Comparison of ENCODE assay signal across 20 cellular contexts in genomic region chr9:132949709-132950108, GRCh38. TPM values are rescaled to one million over a fixed set of nuclear protein-coding genes. Genes with fewer than 3 reads are reported as not detected.
A peak's percentile ranks its signal among the peaks of the same experiment; 100 is the strongest.
DNase-seq lines count a peak whose midpoint lies in the region; ATAC-seq and TF ChIP-seq lines count a peak whose summit lies in the region.
"Had no signal": no experiment of that assay in that cellular context is flagged by ENCODE, and none has a peak within 500 bp of the region (broad histone marks: within the 10 kb centered on the region; RNA-seq: fewer than 3 reads in every experiment).

No MANE protein-coding gene starts in this region.

- H3K27me3 Mint-ChIP-seq in WTC11 (ENCODE audit: low read depth) (no peaks in the 10 kb centered on the region), neural crest cell (ENCODE audit: low read depth) (no peaks in the 10 kb centered on the region)
- peaks cover 18% of the 10 kb centered on the region for H3K27me3 Mint-ChIP-seq in activated naive CD4-positive, alpha-beta T cell treated with anti-CD3 and anti-CD28 coated beads, Interleukin-2, amount 10 ng/mL, durations not matched to agents 7 days and 5 days

- TF ChIP-seq CTCF in IMR-90 (conservative IDR thresholded peaks at IDR 0.05; ENCODE audit: low read depth, low read length) (no peak), WTC11 (IDR thresholded peaks at IDR 0.05) (no peak), neural crest cell (conservative IDR thresholded peaks at IDR 0.05) (no peak), omental fat pad (IDR thresholded peaks at IDR 0.05) (no peak)

- H3K9me3 Mint-ChIP-seq in WTC11 (no peaks in the 10 kb centered on the region), neural crest cell (no peaks in the 10 kb centered on the region)
- no peaks in the 10 kb centered on the region for H3K9me3 Mint-ChIP-seq in activated naive CD4-positive, alpha-beta T cell treated with anti-CD3 and anti-CD28 coated beads, Interleukin-2, amount 10 ng/mL, durations not matched to agents 7 days and 5 days
- H3K9me3 Mint-ChIP-seq: CD8-positive, alpha-beta T cell had no signal

- H4K20me1 ChIP-seq in IMR-90 (ENCODE audit: insufficient read depth, low read length) = no peaks in the 10 kb centered on the region
- H4K20me1 ChIP-seq: BLaER1 had no signal

- H3K36me3 ChIP-seq in IMR-90 (ENCODE audit: control insufficient read depth, insufficient read depth, low read length) = no peaks in the 10 kb centered on the region
- H3K36me3 ChIP-seq: BLaER1, HAP-1 had no signal

- H3K79me1 ChIP-seq in IMR-90 (ENCODE audit: low read depth in 1 of 2, low read length in 2 of 2) = peaks cover 0 to 11% of the 10 kb centered on the region in 2 experiments; a peak in 2 of 4 replicates

- ATAC-seq in IMR-90 (ENCODE audit: low read depth) = no peak
- ATAC-seq in WTC11 = no peak
- ATAC-seq in omental fat pad (ENCODE audit: low FRiP score) = no peak
- no peak for ATAC-seq in GM19395 (IDR thresholded peaks at IDR 0.05; ENCODE audit: unreplicated experiment)
- ATAC-seq: CD8-positive, alpha-beta T cell had no signal

- H3K27me3 ChIP-seq in IMR-90 (ENCODE audit: control insufficient read depth, insufficient read depth, low read length) = no peaks in the 10 kb centered on the region
- H3K27me3 ChIP-seq: BLaER1 had no signal

- BruUV-seq in IMR-90 (replicated peaks; lab: Mats Ljungman, UMichigan) = no TSS peak

- H2AFZ ChIP-seq in IMR-90 (replicated peaks; ENCODE audit: low read length, poor library complexity) = no peak overlapping the region

- H4K91ac ChIP-seq in IMR-90 (ENCODE audit: insufficient read depth, low read depth, low read length) = no peak overlapping the region

- H3K18ac ChIP-seq in IMR-90 (ENCODE audit: low read depth, low read length) = no peak overlapping the region

- H4K5ac ChIP-seq in IMR-90 (ENCODE audit: low read depth, low read length) = no peak overlapping the region

- no CpG with 5 or more reads among the region's 4 CpGs for WGBS in IMR-90 (ENCODE audit: extremely low coverage in 2 of 2, insufficient read length in 1 of 2), 2 experiments

- no peak overlapping the region for H2BK5ac ChIP-seq in IMR-90 (ENCODE audit: low read depth, low read length, poor library complexity, severe bottlenecking)

- no peak overlapping the region for H3K27ac ChIP-seq in IMR-90 (ENCODE audit: insufficient read depth, low read length)
- H3K27ac ChIP-seq: BLaER1, C4-2B had no signal

- POLR2A ChIA-PET in IMR-90 (lab: Charles Lee; ENCODE audit: unreplicated experiment) = no interaction called here
- POLR2A ChIA-PET in WTC11 (lab: Charles Lee) = no interaction called here

- H3K36me3 Mint-ChIP-seq in WTC11 (no peaks in the 10 kb centered on the region), neural crest cell (ENCODE audit: low read depth) (no peaks in the 10 kb centered on the region)
- no peaks in the 10 kb centered on the region for H3K36me3 Mint-ChIP-seq in activated naive CD4-positive, alpha-beta T cell treated with anti-CD3 and anti-CD28 coated beads, Interleukin-2, amount 10 ng/mL, durations not matched to agents 7 days and 5 days
- H3K36me3 Mint-ChIP-seq: CD4-positive, CD25-positive, alpha-beta regulatory T cell; CD8-positive, alpha-beta T cell had no signal

- H3K27ac Mint-ChIP-seq in WTC11 = no peak overlapping the region
- H3K27ac Mint-ChIP-seq in neural crest cell (ENCODE audit: unreplicated experiment) = no peak overlapping the region
- H3K27ac Mint-ChIP-seq in activated naive CD4-positive, alpha-beta T cell treated with anti-CD3 and anti-CD28 coated beads, Interleukin-2, amount 10 ng/mL, durations not matched to agents 7 days and 5 days = no peak overlapping the region
- H3K27ac Mint-ChIP-seq: B cell; CD8-positive, alpha-beta T cell had no signal

- CTCF ChIA-PET in IMR-90 (lab: Yijun Ruan, JAX) = no interaction called here
- CTCF ChIA-PET in WTC11 (lab: Charles Lee) = no interaction called here
- CTCF ChIA-PET in activated naive CD4-positive, alpha-beta T cell treated with anti-CD3 and anti-CD28 coated beads, Interleukin-2, amount 10 ng/mL, durations not matched to agents 7 days and 5 days (lab: Charles Lee) = no interaction called here

- H3K9ac ChIP-seq in IMR-90 (ENCODE audit: low read depth, low read length) = no peak overlapping the region
- H3K9ac ChIP-seq: BLaER1 had no signal

- H3K4me1 Mint-ChIP-seq in WTC11 = peaks cover 20% of the 10 kb centered on the region
- peaks cover 10% of the 10 kb centered on the region for H3K4me1 Mint-ChIP-seq in neural crest cell
- H3K4me1 Mint-ChIP-seq in activated naive CD4-positive, alpha-beta T cell treated with anti-CD3 and anti-CD28 coated beads, Interleukin-2, amount 10 ng/mL, durations not matched to agents 7 days and 5 days = peaks cover 11% of the 10 kb centered on the region

- no peak overlapping the region for H2BK120ac ChIP-seq in IMR-90 (ENCODE audit: low read depth, low read length)

- DNase-seq in IMR-90 (no peak), WTC11 (ENCODE audit: low spot score) (no peak), cerebellar cortex (ENCODE audit: low spot score) (peak; percentile 13), neural crest cell (ENCODE audit: low read depth, low spot score) (no peak), omental fat pad (ENCODE audit: low spot score) (no peak)
- DNase-seq in activated naive CD4-positive, alpha-beta T cell treated with anti-CD3 and anti-CD28 coated beads, Interleukin-2, amount 10 ng/mL, durations not matched to agents 7 days and 5 days = no peak
- DNase-seq: Caco-2; CD4-positive, CD25-positive, alpha-beta regulatory T cell; CD8-positive, alpha-beta T cell; DMS153; DMS79 treated with DMSO at 0.1 percent for 48 hours; GF-D8; GOT3 had no signal

- no peak for TF ChIP-seq POLR2A in IMR-90 (IDR thresholded peaks at IDR 0.05; ENCODE audit: low read depth, low read length)

- dilution Hi-C loops in IMR-90 (cut with HindIII; ENCODE audit: low sequenced_read_pairs, unreplicated experiment) = no loop called here

- H3K14ac ChIP-seq in IMR-90 (replicated peaks; ENCODE audit: low read depth, low read length) = no peak overlapping the region

- intact Hi-C loops in IMR-90 (cut with micrococcal nuclease) = no loop called here

- H3K9me3 ChIP-seq in IMR-90 (ENCODE audit: control insufficient read depth, insufficient read depth, low read length) = 0 out of 2 replicates have a peak, but pooled peaks cover 3% of the 10 kb centered on the region
- H3K9me3 ChIP-seq: HAP-1 had no signal

- H3K4me2 ChIP-seq in IMR-90 (ENCODE audit: low read depth, low read length) = no peak overlapping the region
- H3K4me2 ChIP-seq: BLaER1 had no signal

- H2BK15ac ChIP-seq in IMR-90 (ENCODE audit: low read depth, low read length) = no peak overlapping the region

- H4K8ac ChIP-seq in IMR-90 (ENCODE audit: low read depth in 2 of 2, low read length in 2 of 2) = no peak overlapping the region

- no peak overlapping the region for H3K56ac ChIP-seq in IMR-90 (ENCODE audit: extremely low read depth, insufficient read depth, low read length)

- no peak overlapping the region for H3K23ac ChIP-seq in IMR-90 (ENCODE audit: low read depth, low read length)

- no peak for TF ChIP-seq RAD21 in IMR-90 (IDR thresholded peaks at IDR 0.05; ENCODE audit: low read length)

- no peak overlapping the region for H3K4me3 ChIP-seq in IMR-90 (ENCODE audit: insufficient read depth, low read depth, low read length)
- H3K4me3 ChIP-seq: BLaER1, HAP-1 had no signal

- peaks cover 17% of the 10 kb centered on the region for H3K9me1 ChIP-seq in IMR-90 (ENCODE audit: insufficient read depth, low read length)

- H3K4ac ChIP-seq in IMR-90 (ENCODE audit: low read depth, low read length) = no peak overlapping the region

- H2AK5ac ChIP-seq in IMR-90 (ENCODE audit: low read depth, low read length) = no peak overlapping the region

- no peak overlapping the region for H2BK20ac ChIP-seq in IMR-90 (ENCODE audit: low read depth, low read length)

- peak overlapping the region; percentile 42 for H2AK9ac ChIP-seq in IMR-90 (replicated peaks; ENCODE audit: low read depth, low read length, poor library complexity)

- peaks cover 11% of the 10 kb centered on the region for H3K4me1 ChIP-seq in IMR-90 (ENCODE audit: control insufficient read depth, insufficient read depth, low read length)

- H3K4me3 Mint-ChIP-seq in WTC11 = no peak overlapping the region
- H3K4me3 Mint-ChIP-seq in neural crest cell = peak overlapping the region; percentile 5
- H3K4me3 Mint-ChIP-seq in activated naive CD4-positive, alpha-beta T cell treated with anti-CD3 and anti-CD28 coated beads, Interleukin-2, amount 10 ng/mL, durations not matched to agents 7 days and 5 days = no peak overlapping the region
- H3K4me3 Mint-ChIP-seq: B cell; CD8-positive, alpha-beta T cell had no signal

- in situ Hi-C loops in IMR-90 (cut with MboI; ENCODE audit: low sequenced_read_pairs) = no loop called here

TF ChIP-seq in IMR-90, 13 proteins besides CTCF, POLR2A, EP300 and RAD21 (continues in another document):
- TF ChIP-seq MXI1 (IDR thresholded peaks at IDR 0.05; ENCODE audit: borderline replicate concordance, low read depth, low read length) = no peak
- no peak for TF ChIP-seq MAZ (IDR thresholded peaks at IDR 0.05; ENCODE audit: borderline replicate concordance, low read depth, low read length)
- TF ChIP-seq SMC3 (IDR thresholded peaks at IDR 0.05; ENCODE audit: low read depth, low read length) = no peak
- no peak for TF ChIP-seq MAFK (IDR thresholded peaks at IDR 0.05; ENCODE audit: low read depth, low read length)
- TF ChIP-seq CEBPB (IDR thresholded peaks at IDR 0.05; ENCODE audit: low read depth, low read length) = no peak
- no peak for TF ChIP-seq NFE2L2 (IDR thresholded peaks at IDR 0.05; ENCODE audit: low read depth, low read length)

TF ChIP-seq in WTC11, 78 proteins besides CTCF, POLR2A, EP300 and RAD21 (continues in another document):
- no peak for TF ChIP-seq MAX (CRISPR knock-in tag; IDR thresholded peaks at IDR 0.05)

RNA-seq across cellular contexts. Expression of gene TSC1, which starts 5.3 kb away (rescaled TPM):
- total RNA-seq in IMR-90 (2012; rRNA removed) (44.2 and 56.3 TPM in 2 replicates), WTC11 (2021) (46.4 to 53.9 TPM (median 52.9 TPM) in 3 replicates), neural crest cell (50.9 and 57.4 TPM in 2 replicates), omental fat pad (10 to 100 TPM; 40.7 to 68.4 (median 46.5) TPM)
- polyA plus RNA-seq in IMR-90 (2012; rRNA removed) = 24.0 and 25.7 TPM in 2 replicates
- polyA plus RNA-seq in IMR-90 (2012; cell fraction: cytosol; rRNA removed) = 9.0 and 12.4 TPM in 2 replicates
- 57.8 and 168 TPM in 2 replicates for polyA plus RNA-seq in IMR-90 (2012; cell fraction: nucleus; rRNA removed; ENCODE audit: low replicate concordance)

RNA-seq across cellular contexts. Expression of gene GFI1B, which starts 28.8 kb away (rescaled TPM):
- total RNA-seq in IMR-90 (2012; rRNA removed) (not detected in 2 replicates), WTC11 (2021) (0.41 to 0.78 TPM (median 0.77 TPM) in 3 replicates), neural crest cell (not detected in 2 replicates), omental fat pad (not detected)
- polyA plus RNA-seq in IMR-90 (2012; rRNA removed) = 0.02 TPM in 1 of 2 replicates, not detected in the other
- polyA plus RNA-seq in IMR-90 (2012; cell fraction: cytosol; rRNA removed) = not detected in 2 replicates
- not detected in 2 replicates for polyA plus RNA-seq in IMR-90 (2012; cell fraction: nucleus; rRNA removed; ENCODE audit: low replicate concordance)
- total RNA-seq: A673; B cell; CD8-positive, alpha-beta T cell; Daoy had no signal
